35 cellular contexts compared by ENCODE assay signal in genomic region chr3:12116892-12117291, GRCh38. TPM values are rescaled to one million over a fixed set of nuclear protein-coding genes. Genes with fewer than 3 reads are reported as not detected.
"Had no signal": no experiment of that assay in that cellular context is flagged by ENCODE, and none has a peak within 500 bp of the region (broad histone marks: within the 10 kb centered on the region; RNA-seq: fewer than 3 reads in every experiment).

No MANE protein-coding gene starts in this region.

- H3K36me3 ChIP-seq: MG63 had no signal

- H3K27me3 ChIP-seq: MG63 had no signal

- H3K4me3 ChIP-seq: MG63 had no signal

- H3K9me3 ChIP-seq: MG63 had no signal

- DNase-seq: Karpas-422, Kasumi-1, KBM-7, KG1, MG63, MM.1S, MV-4-11, NCI-H1092, NCI-H1092 treated with DMSO at 0.1 percent for 48 hours, NCI-H1105, NCI-H1105 treated with DMSO at 0.1 percent for 48 hours, NCI-H1417, NCI-H1417 treated with DMSO at 0.1 percent for 48 hours, NCI-H1436, NCI-H1436 treated with DMSO at 0.1 percent for 48 hours, NCI-H146, NCI-H1694, NCI-H1694 treated with DMSO at 0.1 percent for 48 hours, NCI-H187, NCI-H187 treated with DMSO at 0.1 percent for 48 hours, NCI-H1930, NCI-H2029, NCI-H2029 treated with DMSO at 0.1 percent for 48 hours, NCI-H2081, NCI-H2081 treated with DMSO at 0.1 percent for 48 hours, NCI-H2107, NCI-H2171, NCI-H2171 treated with DMSO at 0.1 percent for 48 hours, NCI-H2227 treated with DMSO at 0.1 percent for 48 hours, NCI-H345, NCI-H446, NCI-H446 treated with DMSO at 0.1 percent for 48 hours, NCI-H510A had no signal

- H3K27ac ChIP-seq: KMS-11 had no signal

RNA-seq across cellular contexts. Expression of gene TIMP4, which starts 41.8 kb away (rescaled TPM):
- total RNA-seq: MCF 10A had no signal
